8 cellular contexts compared by ENCODE assay signal in genomic region chr3:13480340-13481318, GRCh38. TPM values are rescaled to one million over a fixed set of nuclear protein-coding genes. Genes with fewer than 3 reads are reported as not detected.
DNase-seq lines count a peak whose midpoint lies in the region; ATAC-seq and TF ChIP-seq lines count a peak whose summit lies in the region.

No MANE protein-coding gene starts in this region.

- H3K9me3 ChIP-seq in T-helper 17 cell (ENCODE audit: control insufficient read depth, low read length, poor library complexity, severe bottlenecking): no peaks in the 10 kb centered on the region
- H3K9me3 ChIP-seq in ectodermal cell (ENCODE audit: control insufficient read depth, low read length): no peaks in the 10 kb centered on the region

- H3K4ac ChIP-seq in mesendoderm (ENCODE audit: low read depth, low read length): no peak overlapping the region

- H3K79me1 ChIP-seq in mesendoderm (ENCODE audit: low read length): no peaks in the 10 kb centered on the region

- H3K36me3 ChIP-seq in GM06990 (ENCODE audit: control insufficient read depth, insufficient read depth, low read length) (no peaks in the 10 kb centered on the region), ectodermal cell (ENCODE audit: control insufficient read depth, insufficient read depth, low read length) (no peaks in the 10 kb centered on the region), mesendoderm (ENCODE audit: control insufficient read depth, insufficient read depth, low read length) (no peaks in the 10 kb centered on the region)

- H4K5ac ChIP-seq in mesendoderm (ENCODE audit: low read length): no peak overlapping the region

- no peak overlapping the region for H2BK15ac ChIP-seq in mesendoderm (replicated peaks; ENCODE audit: low read depth)

- WGBS in ectodermal cell, 2 experiments: 21 to 22% methylated on average over 70 of the region's 70 CpGs
- WGBS in mesendoderm (ENCODE audit: extremely low coverage, insufficient coverage, low lambda C conversion rate): no CpG with 5 or more reads among the region's 70 CpGs

- H3K36me3 Mint-ChIP-seq in T-helper 17 cell (ENCODE audit: low read depth): no peaks in the 10 kb centered on the region

- H2BK120ac ChIP-seq in mesendoderm (ENCODE audit: low read depth, low read length): no peak overlapping the region

- H3K4me1 ChIP-seq in ectodermal cell (ENCODE audit: control insufficient read depth, insufficient read depth, low read length) (peaks cover 9% of the 10 kb centered on the region), mesendoderm (ENCODE audit: control insufficient read depth, low read depth, low read length) (peaks cover 2% of the 10 kb centered on the region)

- H3K4me1 Mint-ChIP-seq in T-helper 17 cell: peaks cover 20% of the 10 kb centered on the region

- H3K9ac ChIP-seq in mesendoderm (ENCODE audit: low read length): peak overlapping the region; percentile 60

- peak; percentile 29 for ATAC-seq in HG02642 (IDR thresholded peaks at IDR 0.05; ENCODE audit: poor library complexity, unreplicated experiment)
- peak; percentile 35 for ATAC-seq in T-helper 17 cell

- H3K27me3 Mint-ChIP-seq in T-helper 17 cell: no peaks in the 10 kb centered on the region

- DNase-seq in GM06990 (ENCODE audit: extremely low read depth, insufficient read length) (peak; percentile 29), T-helper 17 cell (peak; percentile 25 to 49 (median 38)), mesendoderm (peak; percentile 38), superior temporal gyrus (ENCODE audit: extremely low spot score) (peak; percentile 63), NCI-H1048 (lab: John Stamatoyannopoulos, UW) (no peak), NCI-H1105 treated with DMSO at 0.1 percent for 48 hours (lab: John Stamatoyannopoulos, UW) (no peak)

- H3K79me2 ChIP-seq in mesendoderm (ENCODE audit: control insufficient read depth, insufficient read depth, low read length): no peaks in the 10 kb centered on the region

- H3K27me3 ChIP-seq in GM06990 (replicated peaks; ENCODE audit: control insufficient read depth, insufficient read depth, low read length): no peaks in the 10 kb centered on the region; the same call in 1 of the 2 replicates
- H3K27me3 ChIP-seq in ectodermal cell (ENCODE audit: control insufficient read depth, insufficient read depth, low read length, poor library complexity, severe bottlenecking): peaks cover 13% of the 10 kb centered on the region
- no peaks in the 10 kb centered on the region for H3K27me3 ChIP-seq in mesendoderm (ENCODE audit: insufficient read depth, low read length, poor library complexity)

- TF ChIP-seq CTCF in GM06990 (IDR thresholded peaks at IDR 0.05; ENCODE audit: insufficient read depth, low read length, poor library complexity, severe bottlenecking): no peak

- H4K8ac ChIP-seq in mesendoderm (ENCODE audit: low read depth, low read length): no peak overlapping the region

- H3K27ac Mint-ChIP-seq in T-helper 17 cell: peak overlapping the region; percentile 41

- no peak overlapping the region for H3K27ac ChIP-seq in ectodermal cell (ENCODE audit: insufficient read depth, low read depth, low read length, poor library complexity, severe bottlenecking)
- H3K27ac ChIP-seq in mesendoderm (ENCODE audit: low read depth, low read length): no peak overlapping the region

- no peak overlapping the region for H2BK5ac ChIP-seq in mesendoderm (ENCODE audit: low read length)

- H3K18ac ChIP-seq in mesendoderm (ENCODE audit: low read length): peak overlapping the region; percentile 19

- H2AK5ac ChIP-seq in mesendoderm (ENCODE audit: low read length): no peak overlapping the region

- peak overlapping the region; percentile 25 for H3K4me2 ChIP-seq in mesendoderm (ENCODE audit: low read length)

- H3K4me3 ChIP-seq in GM06990 (replicated peaks; ENCODE audit: low read depth, low read length) (peak overlapping the region; percentile 51), ectodermal cell (ENCODE audit: insufficient read depth, low read depth, low read length) (peak overlapping the region; percentile 56), mesendoderm (ENCODE audit: low read length) (peak overlapping the region; percentile 7)

- no peak overlapping the region for H3K23ac ChIP-seq in mesendoderm (ENCODE audit: low read length)

- H3K4me3 Mint-ChIP-seq in T-helper 17 cell: peak overlapping the region; percentile 89

- H3K56ac ChIP-seq in mesendoderm (ENCODE audit: low read length): peak overlapping the region; percentile 73

RNA-seq across cellular contexts. Expression of gene HDAC11, which starts 0.5 kb away (rescaled TPM):
- 1 to 10 TPM; 2.3 to 6.1 TPM for total RNA-seq in T-helper 17 cell
- polyA plus RNA-seq in ectodermal cell (2013, experiment 1 of 4): 9.1 TPM
- polyA plus RNA-seq in ectodermal cell (2013, experiment 2 of 4): 11.7 TPM
- polyA plus RNA-seq in ectodermal cell (2013, experiment 3 of 4): 9.6 TPM
- polyA plus RNA-seq in ectodermal cell (2013, experiment 4 of 4): 10.4 TPM
- polyA plus RNA-seq in mesendoderm (2013, experiment 1 of 2): 2.6 TPM
- polyA plus RNA-seq in mesendoderm (2013, experiment 2 of 2): 3.4 TPM

Comparison
In these comparisons a context has a peak if more than half of its experiments do, and no peak if none do; other contexts are left out.
1. DNase-seq: peak in GM06990 (single experiment), T-helper 17 cell (3 of 3), mesendoderm (single experiment) and superior temporal gyrus (single experiment); none in NCI-H1048 (single experiment) and NCI-H1105 treated with DMSO at 0.1 percent for 48 hours (single experiment).
2. Peak in every context shown above with its lines, with median percentiles within 50 percentile points of each other: H3K4me3 ChIP-seq.